ENCODE assay signal across 1 cellular context in the genomic region with DNA sequence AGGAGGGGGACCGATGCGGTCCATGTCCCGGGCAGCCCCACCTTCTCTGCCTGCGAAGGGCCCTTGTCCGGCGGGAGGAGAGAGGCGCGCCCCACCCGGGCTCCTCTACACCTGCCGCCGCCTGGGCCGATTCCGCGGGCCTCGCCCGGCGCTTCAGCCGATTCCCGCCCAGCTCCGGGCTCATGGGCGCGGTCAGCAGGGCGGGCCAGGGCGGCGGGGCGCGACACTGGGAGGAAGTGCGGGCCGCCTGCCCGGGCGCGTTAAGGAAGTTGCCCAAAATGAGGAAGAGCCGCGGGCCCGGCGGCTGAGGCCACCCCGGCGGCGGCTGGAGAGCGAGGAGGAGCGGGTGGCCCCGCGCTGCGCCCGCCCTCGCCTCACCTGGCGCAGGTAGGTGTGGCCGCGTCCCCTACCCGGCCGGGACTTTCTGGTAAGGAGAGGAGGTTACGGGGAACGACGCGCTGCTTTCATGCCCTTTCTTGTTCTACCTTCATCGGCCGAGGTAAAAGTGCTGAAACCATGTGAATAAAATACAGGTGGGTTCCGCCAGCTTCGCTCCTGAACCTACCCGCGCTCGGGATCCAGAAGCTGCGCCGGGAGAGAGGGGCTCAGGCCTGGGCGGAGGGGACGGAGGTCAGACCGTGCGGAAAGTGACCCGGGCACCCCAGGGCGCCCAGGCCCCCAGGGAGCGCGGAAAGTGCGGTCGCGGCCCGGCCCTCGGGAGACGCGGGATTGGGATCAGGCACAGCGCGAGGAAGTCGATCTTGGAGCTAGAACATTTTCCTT.
TF ChIP-seq lines count a peak whose summit lies in the region.

A gene (plus strand): TSS at position 313 of the 783 bp plus-strand sequence. CDS start 42,080 bp downstream, outside the sequence.

TF ChIP-seq in GM23338, 12 proteins besides CTCF, POLR2A, EP300 and RAD21 (continued from another document):
- TF ChIP-seq, protein P1, sequence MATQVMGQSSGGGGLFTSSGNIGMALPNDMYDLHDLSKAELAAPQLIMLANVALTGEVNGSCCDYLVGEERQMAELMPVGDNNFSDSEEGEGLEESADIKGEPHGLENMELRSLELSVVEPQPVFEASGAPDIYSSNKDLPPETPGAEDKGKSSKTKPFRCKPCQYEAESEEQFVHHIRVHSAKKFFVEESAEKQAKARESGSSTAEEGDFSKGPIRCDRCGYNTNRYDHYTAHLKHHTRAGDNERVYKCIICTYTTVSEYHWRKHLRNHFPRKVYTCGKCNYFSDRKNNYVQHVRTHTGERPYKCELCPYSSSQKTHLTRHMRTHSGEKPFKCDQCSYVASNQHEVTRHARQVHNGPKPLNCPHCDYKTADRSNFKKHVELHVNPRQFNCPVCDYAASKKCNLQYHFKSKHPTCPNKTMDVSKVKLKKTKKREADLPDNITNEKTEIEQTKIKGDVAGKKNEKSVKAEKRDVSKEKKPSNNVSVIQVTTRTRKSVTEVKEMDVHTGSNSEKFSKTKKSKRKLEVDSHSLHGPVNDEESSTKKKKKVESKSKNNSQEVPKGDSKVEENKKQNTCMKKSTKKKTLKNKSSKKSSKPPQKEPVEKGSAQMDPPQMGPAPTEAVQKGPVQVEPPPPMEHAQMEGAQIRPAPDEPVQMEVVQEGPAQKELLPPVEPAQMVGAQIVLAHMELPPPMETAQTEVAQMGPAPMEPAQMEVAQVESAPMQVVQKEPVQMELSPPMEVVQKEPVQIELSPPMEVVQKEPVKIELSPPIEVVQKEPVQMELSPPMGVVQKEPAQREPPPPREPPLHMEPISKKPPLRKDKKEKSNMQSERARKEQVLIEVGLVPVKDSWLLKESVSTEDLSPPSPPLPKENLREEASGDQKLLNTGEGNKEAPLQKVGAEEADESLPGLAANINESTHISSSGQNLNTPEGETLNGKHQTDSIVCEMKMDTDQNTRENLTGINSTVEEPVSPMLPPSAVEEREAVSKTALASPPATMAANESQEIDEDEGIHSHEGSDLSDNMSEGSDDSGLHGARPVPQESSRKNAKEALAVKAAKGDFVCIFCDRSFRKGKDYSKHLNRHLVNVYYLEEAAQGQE (IDR thresholded peaks at IDR 0.05; ENCODE audit: unreplicated experiment), result no peak
- TF ChIP-seq EZH2 (IDR thresholded peaks at IDR 0.05; ENCODE audit: low read depth, unreplicated experiment), result no peak
- TF ChIP-seq POLR2AphosphoS5 (IDR thresholded peaks at IDR 0.05; ENCODE audit: low read depth), result no peak
- TF ChIP-seq, protein P2, sequence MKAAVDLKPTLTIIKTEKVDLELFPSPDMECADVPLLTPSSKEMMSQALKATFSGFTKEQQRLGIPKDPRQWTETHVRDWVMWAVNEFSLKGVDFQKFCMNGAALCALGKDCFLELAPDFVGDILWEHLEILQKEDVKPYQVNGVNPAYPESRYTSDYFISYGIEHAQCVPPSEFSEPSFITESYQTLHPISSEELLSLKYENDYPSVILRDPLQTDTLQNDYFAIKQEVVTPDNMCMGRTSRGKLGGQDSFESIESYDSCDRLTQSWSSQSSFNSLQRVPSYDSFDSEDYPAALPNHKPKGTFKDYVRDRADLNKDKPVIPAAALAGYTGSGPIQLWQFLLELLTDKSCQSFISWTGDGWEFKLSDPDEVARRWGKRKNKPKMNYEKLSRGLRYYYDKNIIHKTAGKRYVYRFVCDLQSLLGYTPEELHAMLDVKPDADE (IDR thresholded peaks at IDR 0.05), result no peak
- no peak for TF ChIP-seq ZNF114 (CRISPR knock-in tag; IDR thresholded peaks at IDR 0.05)
- no peak for TF ChIP-seq NANOG (IDR thresholded peaks at IDR 0.05; ENCODE audit: borderline replicate concordance)
- TF ChIP-seq ZNF331 (CRISPR knock-in tag; IDR thresholded peaks at IDR 0.05; ENCODE audit: low read depth), result no peak
TF ChIP-seq in GM23338: peak in this region for 0.
